ENCODE assay signal across 8 cellular contexts in genomic region chr10:110355922-110356627, GRCh38. TPM values are rescaled to one million over a fixed set of nuclear protein-coding genes. Genes with fewer than 3 reads are reported as not detected.
A peak's percentile ranks its signal among the peaks of the same experiment; 100 is the strongest.
DNase-seq lines count a peak whose midpoint lies in the region; ATAC-seq and TF ChIP-seq lines count a peak whose summit lies in the region.

No MANE protein-coding gene starts in this region.

- H2BK15ac ChIP-seq in mesendoderm (replicated peaks; ENCODE audit: low read depth) = no peak overlapping the region

- WGBS in mesendoderm (ENCODE audit: extremely low coverage, insufficient coverage, low lambda C conversion rate) = no CpG with 5 or more reads among the region's 9 CpGs
- no CpG with 5 or more reads among the region's 9 CpGs for WGBS in trophoblast cell (ENCODE audit: extremely low coverage, insufficient coverage, insufficient read length)

- H3K27me3 ChIP-seq in RWPE2 (ENCODE audit: insufficient read depth, poor library complexity, severe bottlenecking) (no peaks in the 10 kb centered on the region), mesendoderm (ENCODE audit: insufficient read depth, low read length, poor library complexity) (no peaks in the 10 kb centered on the region), tibial artery (peaks cover 0 to 29% of the 10 kb centered on the region in 2 donors), trophoblast cell (ENCODE audit: insufficient read depth, low read length) (no peaks in the 10 kb centered on the region)

- no peak overlapping the region for H2AFZ ChIP-seq in trophoblast cell (ENCODE audit: insufficient read depth, low read length, poor library complexity)

- TF ChIP-seq CTCF in RWPE2 (IDR thresholded peaks at IDR 0.05; ENCODE audit: poor library complexity, severe bottlenecking) (no peak), tibial artery (IDR thresholded peaks at IDR 0.05) (no peak)

- H4K12ac ChIP-seq in trophoblast cell (ENCODE audit: low read depth, low read length) = no peak overlapping the region

- H2BK120ac ChIP-seq in mesendoderm (ENCODE audit: low read depth, low read length) (no peak overlapping the region), trophoblast cell (ENCODE audit: insufficient read depth, low read length, poor library complexity) (no peak overlapping the region)

- H4K8ac ChIP-seq in mesendoderm (ENCODE audit: low read depth, low read length) = no peak overlapping the region
- no peak overlapping the region for H4K8ac ChIP-seq in trophoblast cell (ENCODE audit: low read depth, low read length)

- no peak overlapping the region for H3K14ac ChIP-seq in trophoblast cell (ENCODE audit: low read length)

- H3K4me1 ChIP-seq in RWPE2 (ENCODE audit: insufficient read depth, poor library complexity, severe bottlenecking) = peaks cover 59% of the 10 kb centered on the region
- peaks cover 12% of the 10 kb centered on the region for H3K4me1 ChIP-seq in mesendoderm (ENCODE audit: control insufficient read depth, low read depth, low read length)
- peaks cover 0 to 17% (median 0%) of the 10 kb centered on the region in 4 donors for H3K4me1 ChIP-seq in tibial artery
- peaks cover 16 to 26% of the 10 kb centered on the region in 2 experiments for H3K4me1 ChIP-seq in trophoblast cell (ENCODE audit: control insufficient read depth in 1 of 2, insufficient read depth in 2 of 2, low read length in 2 of 2)

- in situ Hi-C loops in G401 (cut with HindIII; ENCODE audit: low sequenced_read_pairs) = loop anchor here (10.0 kb wide), 1 partner anchor 189 kb away; no protein-coding TSS in a partner anchor

- H3K9ac ChIP-seq in mesendoderm (ENCODE audit: low read length) = no peak overlapping the region
- no peak overlapping the region for H3K9ac ChIP-seq in trophoblast cell (ENCODE audit: low read length)

- H3K79me1 ChIP-seq in mesendoderm (ENCODE audit: low read length) = no peaks in the 10 kb centered on the region
- H3K79me1 ChIP-seq in trophoblast cell (ENCODE audit: low read length) = no peaks in the 10 kb centered on the region

- H2BK12ac ChIP-seq in trophoblast cell (ENCODE audit: low read length) = no peak overlapping the region

- H3K4ac ChIP-seq in mesendoderm (ENCODE audit: low read depth, low read length) (no peak overlapping the region), trophoblast cell (ENCODE audit: low read depth, low read length) (no peak overlapping the region)

- no peaks in the 10 kb centered on the region for H3K79me2 ChIP-seq in mesendoderm (ENCODE audit: control insufficient read depth, insufficient read depth, low read length)
- no peaks in the 10 kb centered on the region for H3K79me2 ChIP-seq in trophoblast cell (ENCODE audit: control insufficient read depth, insufficient read depth, low read length, poor library complexity)

- H2AK5ac ChIP-seq in mesendoderm (ENCODE audit: low read length) (peak overlapping the region; percentile 34), trophoblast cell (ENCODE audit: low read length) (no peak overlapping the region)

- H3K27ac ChIP-seq in RWPE2 (ENCODE audit: poor library complexity, severe bottlenecking) (peak overlapping the region; percentile 92), mesendoderm (ENCODE audit: low read depth, low read length) (no peak overlapping the region), tibial artery (no peak overlapping the region), trophoblast cell (ENCODE audit: low read depth, low read length) (no peak overlapping the region)

- H3K36me3 ChIP-seq in RWPE2 (ENCODE audit: low read depth) (no peaks in the 10 kb centered on the region), mesendoderm (ENCODE audit: control insufficient read depth, insufficient read depth, low read length) (no peaks in the 10 kb centered on the region), tibial artery (no peaks in the 10 kb centered on the region), trophoblast cell (ENCODE audit: control insufficient read depth in 1 of 2, insufficient read depth in 2 of 2, low read length in 2 of 2) (no peaks in the 10 kb centered on the region)

- intact Hi-C loops in tibial artery (cut with DNase I; ENCODE audit: low total_unique reads) = loop anchor here (10.0 kb wide), 1 partner anchor 109 kb away; no protein-coding TSS in a partner anchor

- H3K4me2 ChIP-seq in mesendoderm (ENCODE audit: low read length) (no peak overlapping the region), trophoblast cell (ENCODE audit: low read length) (no peak overlapping the region)

- peak overlapping the region; percentile 6 for H3K56ac ChIP-seq in mesendoderm (ENCODE audit: low read length)

- H3K18ac ChIP-seq in mesendoderm (ENCODE audit: low read length) (no peak overlapping the region), trophoblast cell (ENCODE audit: low read length) (no peak overlapping the region)

- H2BK5ac ChIP-seq in mesendoderm (ENCODE audit: low read length) (no peak overlapping the region), trophoblast cell (ENCODE audit: low read depth, low read length, poor library complexity) (no peak overlapping the region)

- ATAC-seq in GM18519 (IDR thresholded peaks at IDR 0.05; ENCODE audit: low FRiP score, unreplicated experiment) (peak; percentile 1), HG02642 (IDR thresholded peaks at IDR 0.05; ENCODE audit: poor library complexity, unreplicated experiment) (peak; percentile 24), RWPE2 (ENCODE audit: low read depth) (no peak)

- H3K4me3 ChIP-seq in RWPE2 (ENCODE audit: severe bottlenecking) = no peak overlapping the region
- no peak overlapping the region for H3K4me3 ChIP-seq in mesendoderm (ENCODE audit: low read length)
- no peak overlapping the region for H3K4me3 ChIP-seq in tibial artery
- no peak overlapping the region for H3K4me3 ChIP-seq in trophoblast cell (ENCODE audit: low read depth, low read length)

- H3K23ac ChIP-seq in mesendoderm (ENCODE audit: low read length) (no peak overlapping the region), trophoblast cell (ENCODE audit: low read length) (no peak overlapping the region)

- H4K91ac ChIP-seq in trophoblast cell (ENCODE audit: low read depth, low read length) = no peak overlapping the region

- H4K5ac ChIP-seq in mesendoderm (ENCODE audit: low read length) = no peak overlapping the region

- no peak for DNase-seq in RWPE2 (ENCODE audit: low spot score)
- no peak for DNase-seq in mesendoderm
- DNase-seq in tibial artery = no peak
- DNase-seq in G401 (ENCODE audit: low spot score) = no peak
- DNase-seq in MV-4-11 (lab: John Stamatoyannopoulos, UW) = no peak
- DNase-seq in trophoblast cell = no peak

- H3K9me3 ChIP-seq in RWPE2 (ENCODE audit: severe bottlenecking) = no peaks in the 10 kb centered on the region
- H3K9me3 ChIP-seq in tibial artery = no peaks in the 10 kb centered on the region
- no peaks in the 10 kb centered on the region for H3K9me3 ChIP-seq in trophoblast cell (ENCODE audit: insufficient read depth, low read depth, low read length)

RNA-seq across cellular contexts. Expression of gene SMNDC1, which starts 51.4 kb away (rescaled TPM):
- 44.4 TPM for polyA plus RNA-seq in mesendoderm (2013, experiment 1 of 2)
- 44.1 TPM for polyA plus RNA-seq in mesendoderm (2013, experiment 2 of 2)
- 11.1 and 13.5 TPM in 2 replicates for total RNA-seq in G401 (2014; rRNA removed; shearing (Covaris generic))
- polyA plus RNA-seq in trophoblast cell (2013) = 35.4 and 36.5 TPM in 2 replicates
